7 cellular contexts compared by ENCODE assay signal in the genomic region with DNA sequence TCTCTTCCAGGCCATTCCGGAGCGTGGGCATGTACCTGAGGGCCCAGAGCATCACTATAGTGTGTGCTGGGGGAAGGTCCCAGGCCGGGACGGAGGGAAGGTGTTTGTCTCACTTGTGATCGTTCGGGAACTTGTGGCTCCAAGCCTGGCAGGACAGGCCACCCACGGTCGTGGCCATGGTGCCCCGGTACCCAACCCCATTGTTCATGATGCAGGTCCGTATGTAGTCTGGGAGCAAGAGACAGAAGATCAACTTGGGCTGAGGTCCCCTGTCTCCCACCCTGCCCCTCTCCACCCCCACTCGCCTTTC. TPM values are rescaled to one million over a fixed set of nuclear protein-coding genes. Genes with fewer than 3 reads are reported as not detected.
"Had no signal": no experiment of that assay in that cellular context is flagged by ENCODE, and none has a peak within 500 bp of the region (broad histone marks: within the 10 kb centered on the region; RNA-seq: fewer than 3 reads in every experiment).

No MANE protein-coding gene starts in this region.

RNA-seq across cellular contexts. Expression of a gene that starts 20.1 kb away (rescaled TPM):
- total RNA-seq: myocyte, osteoblast, right atrium auricular region had no signal
- polyA plus RNA-seq: heart right ventricle; hepatocyte; naive thymus-derived CD4-positive, alpha-beta T cell; neural cell had no signal
